In the genomic region with DNA sequence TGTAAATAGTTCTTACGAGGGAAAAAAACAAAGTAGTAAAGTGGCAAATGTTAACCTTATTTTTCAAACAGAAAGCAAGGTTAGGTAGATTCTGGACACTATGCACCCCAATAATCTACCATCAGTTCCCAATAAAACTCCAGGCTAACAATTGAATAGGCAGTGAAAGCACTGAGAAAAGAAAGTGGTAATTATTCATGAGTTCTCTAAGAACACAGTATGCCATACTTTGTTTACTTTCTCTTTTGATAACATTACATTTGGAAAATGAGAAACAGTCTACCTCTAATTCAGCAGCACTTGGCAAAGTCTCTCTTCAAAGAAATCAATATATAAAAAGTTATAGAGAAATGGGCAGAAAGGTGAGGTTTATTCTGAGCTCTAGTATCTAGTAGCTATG, we compare ENCODE assay signal across 1 cellular context.
TF ChIP-seq lines count a peak whose summit lies in the region.

No MANE protein-coding gene starts in this region.

TF ChIP-seq in GM23338, 12 proteins besides CTCF, POLR2A, EP300 and RAD21:
- TF ChIP-seq, protein P1, sequence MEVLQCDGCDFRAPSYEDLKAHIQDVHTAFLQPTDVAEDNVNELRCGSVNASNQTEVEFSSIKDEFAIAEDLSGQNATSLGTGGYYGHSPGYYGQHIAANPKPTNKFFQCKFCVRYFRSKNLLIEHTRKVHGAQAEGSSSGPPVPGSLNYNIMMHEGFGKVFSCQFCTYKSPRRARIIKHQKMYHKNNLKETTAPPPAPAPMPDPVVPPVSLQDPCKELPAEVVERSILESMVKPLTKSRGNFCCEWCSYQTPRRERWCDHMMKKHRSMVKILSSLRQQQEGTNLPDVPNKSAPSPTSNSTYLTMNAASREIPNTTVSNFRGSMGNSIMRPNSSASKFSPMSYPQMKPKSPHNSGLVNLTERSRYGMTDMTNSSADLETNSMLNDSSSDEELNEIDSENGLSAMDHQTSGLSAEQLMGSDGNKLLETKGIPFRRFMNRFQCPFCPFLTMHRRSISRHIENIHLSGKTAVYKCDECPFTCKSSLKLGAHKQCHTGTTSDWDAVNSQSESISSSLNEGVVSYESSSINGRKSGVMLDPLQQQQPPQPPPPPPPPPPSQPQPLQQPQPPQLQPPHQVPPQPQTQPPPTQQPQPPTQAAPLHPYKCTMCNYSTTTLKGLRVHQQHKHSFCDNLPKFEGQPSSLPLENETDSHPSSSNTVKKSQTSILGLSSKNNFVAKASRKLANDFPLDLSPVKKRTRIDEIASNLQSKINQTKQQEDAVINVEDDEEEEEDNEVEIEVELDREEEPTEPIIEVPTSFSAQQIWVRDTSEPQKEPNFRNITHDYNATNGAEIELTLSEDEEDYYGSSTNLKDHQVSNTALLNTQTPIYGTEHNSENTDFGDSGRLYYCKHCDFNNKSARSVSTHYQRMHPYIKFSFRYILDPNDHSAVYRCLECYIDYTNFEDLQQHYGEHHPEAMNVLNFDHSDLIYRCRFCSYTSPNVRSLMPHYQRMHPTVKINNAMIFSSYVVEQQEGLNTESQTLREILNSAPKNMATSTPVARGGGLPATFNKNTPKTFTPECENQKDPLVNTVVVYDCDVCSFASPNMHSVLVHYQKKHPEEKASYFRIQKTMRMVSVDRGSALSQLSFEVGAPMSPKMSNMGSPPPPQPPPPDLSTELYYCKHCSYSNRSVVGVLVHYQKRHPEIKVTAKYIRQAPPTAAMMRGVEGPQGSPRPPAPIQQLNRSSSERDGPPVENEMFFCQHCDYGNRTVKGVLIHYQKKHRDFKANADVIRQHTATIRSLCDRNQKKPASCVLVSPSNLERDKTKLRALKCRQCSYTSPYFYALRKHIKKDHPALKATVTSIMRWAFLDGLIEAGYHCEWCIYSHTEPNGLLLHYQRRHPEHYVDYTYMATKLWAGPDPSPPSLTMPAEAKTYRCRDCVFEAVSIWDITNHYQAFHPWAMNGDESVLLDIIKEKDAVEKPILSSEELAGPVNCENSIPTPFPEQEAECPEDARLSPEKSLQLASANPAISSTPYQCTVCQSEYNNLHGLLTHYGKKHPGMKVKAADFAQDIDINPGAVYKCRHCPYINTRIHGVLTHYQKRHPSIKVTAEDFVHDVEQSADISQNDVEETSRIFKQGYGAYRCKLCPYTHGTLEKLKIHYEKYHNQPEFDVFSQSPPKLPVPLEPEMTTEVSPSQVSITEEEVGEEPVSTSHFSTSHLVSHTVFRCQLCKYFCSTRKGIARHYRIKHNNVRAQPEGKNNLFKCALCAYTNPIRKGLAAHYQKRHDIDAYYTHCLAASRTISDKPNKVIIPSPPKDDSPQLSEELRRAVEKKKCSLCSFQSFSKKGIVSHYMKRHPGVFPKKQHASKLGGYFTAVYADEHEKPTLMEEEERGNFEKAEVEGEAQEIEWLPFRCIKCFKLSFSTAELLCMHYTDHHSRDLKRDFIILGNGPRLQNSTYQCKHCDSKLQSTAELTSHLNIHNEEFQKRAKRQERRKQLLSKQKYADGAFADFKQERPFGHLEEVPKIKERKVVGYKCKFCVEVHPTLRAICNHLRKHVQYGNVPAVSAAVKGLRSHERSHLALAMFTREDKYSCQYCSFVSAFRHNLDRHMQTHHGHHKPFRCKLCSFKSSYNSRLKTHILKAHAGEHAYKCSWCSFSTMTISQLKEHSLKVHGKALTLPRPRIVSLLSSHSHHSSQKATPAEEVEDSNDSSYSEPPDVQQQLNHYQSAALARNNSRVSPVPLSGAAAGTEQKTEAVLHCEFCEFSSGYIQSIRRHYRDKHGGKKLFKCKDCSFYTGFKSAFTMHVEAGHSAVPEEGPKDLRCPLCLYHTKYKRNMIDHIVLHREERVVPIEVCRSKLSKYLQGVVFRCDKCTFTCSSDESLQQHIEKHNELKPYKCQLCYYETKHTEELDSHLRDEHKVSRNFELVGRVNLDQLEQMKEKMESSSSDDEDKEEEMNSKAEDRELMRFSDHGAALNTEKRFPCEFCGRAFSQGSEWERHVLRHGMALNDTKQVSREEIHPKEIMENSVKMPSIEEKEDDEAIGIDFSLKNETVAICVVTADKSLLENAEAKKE (CRISPR knock-in tag; IDR thresholded peaks at IDR 0.05), result no peak
- TF ChIP-seq JUNB (IDR thresholded peaks at IDR 0.05; ENCODE audit: unreplicated experiment) (no peak), NANOG (IDR thresholded peaks at IDR 0.05; ENCODE audit: borderline replicate concordance) (no peak)
